Comparison of ENCODE assay signal across 13 cellular contexts in genomic region chr10:74292871-74293427, GRCh38.
A peak's percentile ranks its signal among the peaks of the same experiment; 100 is the strongest.
DNase-seq lines count a peak whose midpoint lies in the region; ATAC-seq and TF ChIP-seq lines count a peak whose summit lies in the region.
"Had no signal": no experiment of that assay in that cellular context is flagged by ENCODE, and none has a peak within 500 bp of the region (broad histone marks: within the 10 kb centered on the region; RNA-seq: fewer than 3 reads in every experiment).

No MANE protein-coding gene starts in this region.

- H3K9ac ChIP-seq in IMR-90 (ENCODE audit: low read depth, low read length) (no peak overlapping the region; the same call in 1 of the 2 replicates), adipocyte (ENCODE audit: low read length) (peak overlapping the region; percentile 69)

- in situ Hi-C loops in IMR-90 (cut with MboI; ENCODE audit: low sequenced_read_pairs) = no loop called here

- ATAC-seq in IMR-90 (ENCODE audit: low read depth) (peak; percentile 32; the same call in 1 of the 2 replicates), upper lobe of left lung (ENCODE audit: low FRiP score in 2 of 2) (no peak), GM19397 (IDR thresholded peaks at IDR 0.05; ENCODE audit: unreplicated experiment) (no peak)
- ATAC-seq: CD8-positive, alpha-beta T cell had no signal

- H3K9me3 ChIP-seq in AG04450 (ENCODE audit: control insufficient read depth, insufficient read depth, low read length) = no peaks in the 10 kb centered on the region; the same call in 1 of the 2 replicates
- no peaks in the 10 kb centered on the region for H3K9me3 ChIP-seq in IMR-90 (ENCODE audit: control insufficient read depth, insufficient read depth, low read length)
- no peaks in the 10 kb centered on the region for H3K9me3 ChIP-seq in adipocyte (ENCODE audit: control insufficient read depth, low read length)
- no peaks in the 10 kb centered on the region for H3K9me3 ChIP-seq in upper lobe of left lung
- H3K9me3 ChIP-seq: vagina had no signal

- peak overlapping the region; percentile 32 for H3K27ac ChIP-seq in AG04450 (ENCODE audit: low read depth, low read length)
- peak overlapping the region; percentile 27; the same call in 1 of the 2 replicates for H3K27ac ChIP-seq in IMR-90 (ENCODE audit: insufficient read depth, low read length)
- H3K27ac ChIP-seq in upper lobe of left lung = peak overlapping the region in 1 of 4 donors; percentile 0
- H3K27ac ChIP-seq: vagina had no signal

- no peaks in the 10 kb centered on the region for H3K27me3 ChIP-seq in AG04450 (ENCODE audit: control insufficient read depth, insufficient read depth, low read length)
- H3K27me3 ChIP-seq in IMR-90 (ENCODE audit: control insufficient read depth, insufficient read depth, low read length) = no peaks in the 10 kb centered on the region
- no peaks in the 10 kb centered on the region for H3K27me3 ChIP-seq in adipocyte (replicated peaks; ENCODE audit: control insufficient read depth, insufficient read depth, low read length)
- no peaks in the 10 kb centered on the region for H3K27me3 ChIP-seq in upper lobe of left lung
- H3K27me3 ChIP-seq: vagina had no signal

- H4K20me1 ChIP-seq in IMR-90 (ENCODE audit: insufficient read depth, low read length) = no peaks in the 10 kb centered on the region

- peak overlapping the region; percentile 38; the same call in 1 of the 2 replicates for H3K4me2 ChIP-seq in IMR-90 (ENCODE audit: low read depth, low read length)

- no peak overlapping the region for H2AK9ac ChIP-seq in IMR-90 (replicated peaks; ENCODE audit: low read depth, low read length, poor library complexity)

- H3K4me3 ChIP-seq in AG04450 (ENCODE audit: low read depth, low read length) = no peak overlapping the region
- H3K4me3 ChIP-seq in IMR-90 (ENCODE audit: insufficient read depth, low read depth, low read length) = no peak overlapping the region
- peak overlapping the region; percentile 7 for H3K4me3 ChIP-seq in adipocyte (ENCODE audit: low read length)
- H3K4me3 ChIP-seq in upper lobe of left lung = no peak overlapping the region
- H3K4me3 ChIP-seq: vagina had no signal

- intact Hi-C loops in IMR-90 (cut with micrococcal nuclease) = loop anchor here (5.0 kb wide), 1 partner anchor 139 kb away; no protein-coding TSS in a partner anchor

- peak overlapping the region; percentile 5; the same call in 1 of the 2 replicates for H3K18ac ChIP-seq in IMR-90 (ENCODE audit: low read depth, low read length)

- DNase-seq in AG04450 (ENCODE audit: low read depth, low spot score) (peak; percentile 37), IMR-90 (peak; percentile 87), adipocyte (ENCODE audit: low read depth) (no peak), islet precursor cell (peak; percentile 59), upper lobe of left lung (no peak), superior temporal gyrus (ENCODE audit: extremely low spot score) (no peak)
- no peak for DNase-seq in stimulated activated naive CD4-positive, alpha-beta T cell (lab: John Stamatoyannopoulos, UW)
- DNase-seq: CD8-positive, alpha-beta T cell; left colon; NCI-H2029; SIG-M5 had no signal

- no peak overlapping the region; the same call in 2 of the 3 replicates for H2BK15ac ChIP-seq in IMR-90 (ENCODE audit: low read depth, low read length)

- H4K91ac ChIP-seq in IMR-90 (ENCODE audit: insufficient read depth, low read depth, low read length) = peak overlapping the region; percentile 16; the same call in 1 of the 2 replicates

- 0 out of 2 replicates have a peak, but pooled peaks cover 1% of the 10 kb centered on the region for H3K36me3 ChIP-seq in IMR-90 (ENCODE audit: control insufficient read depth, insufficient read depth, low read length)
- no peaks in the 10 kb centered on the region for H3K36me3 ChIP-seq in adipocyte (ENCODE audit: control insufficient read depth, insufficient read depth, low read length, severe bottlenecking)
- no peaks in the 10 kb centered on the region for H3K36me3 ChIP-seq in upper lobe of left lung
- H3K36me3 ChIP-seq: vagina had no signal

- CTCF ChIA-PET in AG04450 (lab: Charles Lee) (no interaction called here), IMR-90 (lab: Yijun Ruan, JAX) (no interaction called here)

- H2AFZ ChIP-seq in IMR-90 (replicated peaks; ENCODE audit: low read length, poor library complexity) = no peak overlapping the region

- H3K56ac ChIP-seq in IMR-90 (ENCODE audit: extremely low read depth, insufficient read depth, low read length) = peak overlapping the region; percentile 26; the same call in 1 of the 2 replicates

- no peak for TF ChIP-seq EP300 in upper lobe of left lung (IDR thresholded peaks at IDR 0.05)

- H3K9me1 ChIP-seq in IMR-90 (ENCODE audit: insufficient read depth, low read length) = no peaks in the 10 kb centered on the region

- TF ChIP-seq POLR2A in IMR-90 (IDR thresholded peaks at IDR 0.05; ENCODE audit: low read depth, low read length) = no peak
- TF ChIP-seq POLR2A in upper lobe of left lung (IDR thresholded peaks at IDR 0.05) = no peak

- POLR2A ChIA-PET in AG04450 (lab: Yijun Ruan, JAX) = no interaction called here
- POLR2A ChIA-PET in IMR-90 (lab: Charles Lee; ENCODE audit: unreplicated experiment) = no interaction called here

- BruUV-seq in IMR-90 (replicated peaks; lab: Mats Ljungman, UMichigan) = no TSS peak

- no peak overlapping the region; the same call in 1 of the 2 replicates for H4K5ac ChIP-seq in IMR-90 (ENCODE audit: low read depth, low read length)

- H3K4me1 ChIP-seq in IMR-90 (ENCODE audit: control insufficient read depth, insufficient read depth, low read length) = peaks cover 8% of the 10 kb centered on the region
- peaks cover 50% of the 10 kb centered on the region for H3K4me1 ChIP-seq in adipocyte (ENCODE audit: control insufficient read depth, insufficient read depth, low read length)
- peaks cover 2 to 10% (median 7%) of the 10 kb centered on the region in 4 donors for H3K4me1 ChIP-seq in upper lobe of left lung

- H4K8ac ChIP-seq in IMR-90 (ENCODE audit: low read depth in 2 of 2, low read length in 2 of 2) = peak overlapping the region in 1 of 2 experiments; percentile 83; a peak in 2 of 4 replicates

- H2BK120ac ChIP-seq in IMR-90 (ENCODE audit: low read depth, low read length) = peak overlapping the region; percentile 81

- dilution Hi-C loops in IMR-90 (cut with HindIII; ENCODE audit: low sequenced_read_pairs, unreplicated experiment) = no loop called here

- peak overlapping the region; percentile 78; the same call in 1 of the 2 replicates for H2BK20ac ChIP-seq in IMR-90 (ENCODE audit: low read depth, low read length)

- no peak overlapping the region for H3K23ac ChIP-seq in IMR-90 (ENCODE audit: low read depth, low read length)

- H3K4ac ChIP-seq in IMR-90 (ENCODE audit: low read depth, low read length) = peak overlapping the region; percentile 67; the same call in 1 of the 2 replicates

- WGBS in IMR-90 (ENCODE audit: extremely low coverage in 2 of 2, insufficient read length in 1 of 2), 2 experiments = no CpG with 5 or more reads among the region's 4 CpGs
- 76 to 84% methylated on average over 4 of the region's 4 CpGs for WGBS in upper lobe of left lung, 2 donors

- peak overlapping the region; percentile 80 for H2BK5ac ChIP-seq in IMR-90 (ENCODE audit: low read depth, low read length, poor library complexity, severe bottlenecking)

- peak overlapping the region; percentile 67; the same call in 1 of the 2 replicates for H3K14ac ChIP-seq in IMR-90 (replicated peaks; ENCODE audit: low read depth, low read length)

- no peak for TF ChIP-seq RAD21 in IMR-90 (IDR thresholded peaks at IDR 0.05; ENCODE audit: low read length)

- no peak overlapping the region; the same call in 1 of the 2 replicates for H2AK5ac ChIP-seq in IMR-90 (ENCODE audit: low read depth, low read length)

- H3K79me1 ChIP-seq in IMR-90 (ENCODE audit: low read depth in 1 of 2, low read length in 2 of 2) = peaks cover 9 to 27% of the 10 kb centered on the region in 2 experiments; a peak in 3 of 4 replicates

- no peak for TF ChIP-seq CTCF in AG04450 (IDR thresholded peaks at IDR 0.05; ENCODE audit: low read depth, low read length)
- TF ChIP-seq CTCF in IMR-90 (conservative IDR thresholded peaks at IDR 0.05; ENCODE audit: low read depth, low read length) = no peak
- TF ChIP-seq CTCF in upper lobe of left lung (IDR thresholded peaks at IDR 0.05) = no peak

TF ChIP-seq in IMR-90, 13 proteins besides CTCF, POLR2A, EP300 and RAD21:
- TF ChIP-seq SMC3 (IDR thresholded peaks at IDR 0.05; ENCODE audit: low read depth, low read length) (no peak), CEBPB (IDR thresholded peaks at IDR 0.05; ENCODE audit: low read depth, low read length) (peak; percentile 3; the same call in 1 of the 2 replicates), BHLHE40 (IDR thresholded peaks at IDR 0.05; ENCODE audit: low read depth, low read length) (peak; percentile 56; the same call in 1 of the 2 replicates)

Comparison
In these comparisons a context has a peak if more than half of its experiments do, and no peak if none do; other contexts are left out.
1. DNase-seq: peak in AG04450 (single experiment), IMR-90 (single experiment) and islet precursor cell (single experiment); none in adipocyte (single experiment), upper lobe of left lung (0 of 2), superior temporal gyrus (single experiment) and stimulated activated naive CD4-positive, alpha-beta T cell (0 of 6).